30 cellular contexts compared by ENCODE assay signal in the genomic region with DNA sequence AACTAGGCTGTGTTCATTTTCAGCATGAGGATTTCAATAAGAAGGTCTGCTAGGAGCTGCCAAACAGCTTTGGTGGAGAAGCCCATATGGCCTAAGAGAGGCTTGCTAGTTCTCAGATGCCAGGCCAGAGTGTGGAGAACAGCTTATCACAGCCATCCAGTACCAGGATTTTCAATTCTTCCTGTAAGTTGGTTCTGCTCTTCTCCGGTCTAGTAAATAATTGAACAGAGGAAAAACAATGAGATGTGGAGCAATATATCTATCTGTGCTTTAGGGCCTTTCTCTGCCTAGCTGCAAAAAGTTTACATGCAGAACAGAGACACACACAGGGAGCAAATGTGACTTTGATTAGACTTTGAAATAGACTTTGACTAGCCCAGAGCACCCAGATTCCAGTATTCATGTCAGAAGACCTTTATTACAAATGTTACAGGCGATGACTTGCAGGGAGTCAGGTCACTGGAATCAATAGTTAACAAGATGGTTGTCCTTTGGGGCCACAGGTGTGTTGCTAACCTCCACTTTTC. TPM values are rescaled to one million over a fixed set of nuclear protein-coding genes. Genes with fewer than 3 reads are reported as not detected.
DNase-seq lines count a peak whose midpoint lies in the region; ATAC-seq and TF ChIP-seq lines count a peak whose summit lies in the region.
"Had no signal": no experiment of that assay in that cellular context is flagged by ENCODE, and none has a peak within 500 bp of the region (broad histone marks: within the 10 kb centered on the region; RNA-seq: fewer than 3 reads in every experiment).

No MANE protein-coding gene starts in this region.

- DNase-seq in DMS 273 treated with DMSO at 0.1 percent for 48 hours (lab: John Stamatoyannopoulos, UW) (peak; percentile 29), cerebellar cortex (ENCODE audit: low spot score) (peak; percentile 75), hepatocyte (ENCODE audit: low spot score) (no peak), progenitor cell of endocrine pancreas (ENCODE audit: low spot score, unreplicated experiment) (no peak), CD1c-positive myeloid dendritic cell (ENCODE audit: extremely low spot score) (no peak)
- no peak for DNase-seq in activated CD4-positive, alpha-beta T cell treated with anti-CD3 and anti-CD28 coated beads for 48 hours
- DNase-seq in activated CD4-positive, alpha-beta T cell treated with anti-CD3 and anti-CD28 coated beads, Interleukin-2, amount 50 U/mL, for 4 hours, result no peak
- DNase-seq: activated CD4-positive, alpha-beta memory T cell treated with anti-CD3 and anti-CD28 coated beads, Interleukin-2, amount 10 ng/mL, durations not matched to agents 7 days and 5 days; BE2C; foreskin melanocyte; GF-D8; hypothalamus; immature natural killer cell; lower lobe of right lung; NCI-H1092 treated with DMSO at 0.1 percent for 48 hours; NCI-H187 treated with DMSO at 0.1 percent for 48 hours; NCI-H526 treated with DMSO at 0.1 percent for 48 hours; ovary; RPMI8226; sigmoid colon; stimulated activated naive CD4-positive, alpha-beta T cell; testis; uterus had no signal

- no peak overlapping the region for H3K4me2 ChIP-seq in hepatocyte
- H3K4me2 ChIP-seq: A549 had no signal

- H3K27ac Mint-ChIP-seq in progenitor cell of endocrine pancreas, result peak overlapping the region; percentile 7
- H3K27ac Mint-ChIP-seq: activated CD4-positive, alpha-beta memory T cell treated with anti-CD3 and anti-CD28 coated beads, Interleukin-2, amount 10 ng/mL, durations not matched to agents 7 days and 5 days; immature natural killer cell had no signal

- H3K36me3 ChIP-seq in hepatocyte (replicated peaks; ENCODE audit: insufficient read depth, low read depth), result no peaks in the 10 kb centered on the region
- H3K36me3 ChIP-seq: BE2C, ovary, uterus had no signal

- no peak overlapping the region for H3K4me3 ChIP-seq in hepatocyte
- H3K4me3 ChIP-seq: A549, esophagus muscularis mucosa, lower lobe of right lung, ovary, sigmoid colon, testis, uterus had no signal

- H3K36me3 Mint-ChIP-seq in progenitor cell of endocrine pancreas (ENCODE audit: insufficient read depth), result peaks cover 12% of the 10 kb centered on the region

- H3K27me3 Mint-ChIP-seq in progenitor cell of endocrine pancreas, result no peaks in the 10 kb centered on the region
- H3K27me3 Mint-ChIP-seq: activated CD4-positive, alpha-beta memory T cell treated with anti-CD3 and anti-CD28 coated beads, Interleukin-2, amount 10 ng/mL, durations not matched to agents 7 days and 5 days; IgD-negative memory B cell had no signal

- H3K4me3 Mint-ChIP-seq in progenitor cell of endocrine pancreas (ENCODE audit: low read depth), result no peak overlapping the region
- H3K4me3 Mint-ChIP-seq: activated CD4-positive, alpha-beta memory T cell treated with anti-CD3 and anti-CD28 coated beads, Interleukin-2, amount 10 ng/mL, durations not matched to agents 7 days and 5 days; IgD-negative memory B cell; immature natural killer cell; nephron had no signal

- ATAC-seq in GM18505 (IDR thresholded peaks at IDR 0.05; ENCODE audit: unreplicated experiment), result no peak
- ATAC-seq: A549; activated CD4-positive, CD25-positive, alpha-beta regulatory T cell treated with anti-CD3 and anti-CD28 coated beads, Interleukin-2, amount 50 U/mL, for 24 hours; activated naive CD4-positive, alpha-beta T cell treated with anti-CD3 and anti-CD28 coated beads, Interleukin-2, amount 50 U/mL, for 72 hours; lower lobe of right lung had no signal

- H3K9me3 ChIP-seq in hepatocyte (ENCODE audit: low read depth), result no peaks in the 10 kb centered on the region
- H3K9me3 ChIP-seq: A549, BE2C, esophagus muscularis mucosa, lower lobe of right lung, ovary, sigmoid colon, testis, uterus had no signal

- H3K9me2 ChIP-seq in hepatocyte (replicated peaks; ENCODE audit: insufficient read depth), result no peaks in the 10 kb centered on the region

- H3K27ac ChIP-seq in hepatocyte, result peak overlapping the region; percentile 63
- H3K27ac ChIP-seq: A549, esophagus muscularis mucosa, lower lobe of right lung, ovary, sigmoid colon, testis, uterus had no signal

- H3K4me1 ChIP-seq in hepatocyte (ENCODE audit: insufficient read depth), result peaks cover 8% of the 10 kb centered on the region
- H3K4me1 ChIP-seq: A549, lower lobe of right lung, testis, uterus had no signal

- H4K20me1 ChIP-seq in hepatocyte (ENCODE audit: insufficient read depth, poor library complexity, severe bottlenecking), result no peaks in the 10 kb centered on the region

- no peaks in the 10 kb centered on the region for H3K27me3 ChIP-seq in hepatocyte
- H3K27me3 ChIP-seq: BE2C, esophagus muscularis mucosa, ovary, sigmoid colon, testis, uterus had no signal

- H3K9me3 Mint-ChIP-seq in progenitor cell of endocrine pancreas (ENCODE audit: low read depth), result no peaks in the 10 kb centered on the region
- H3K9me3 Mint-ChIP-seq: activated CD4-positive, alpha-beta memory T cell treated with anti-CD3 and anti-CD28 coated beads, Interleukin-2, amount 10 ng/mL, durations not matched to agents 7 days and 5 days; activated naive CD4-positive, alpha-beta T cell treated with anti-CD3 and anti-CD28 coated beads, Interleukin-2, amount 50 U/mL, for 72 hours; IgD-negative memory B cell; immature natural killer cell; nephron had no signal

- no peak overlapping the region for H2AFZ ChIP-seq in hepatocyte

- no peak for TF ChIP-seq POLR2A in GM18505 (IDR thresholded peaks at IDR 0.05; ENCODE audit: borderline replicate concordance, extremely low read depth, insufficient read depth, insufficient read length)

- no peak for TF ChIP-seq CTCF in hepatocyte (IDR thresholded peaks at IDR 0.05; ENCODE audit: poor library complexity)
- TF ChIP-seq CTCF in progenitor cell of endocrine pancreas (IDR thresholded peaks at IDR 0.05; ENCODE audit: unreplicated experiment), result no peak

- peaks cover 7% of the 10 kb centered on the region for H3K4me1 Mint-ChIP-seq in progenitor cell of endocrine pancreas (ENCODE audit: low read depth)
- H3K4me1 Mint-ChIP-seq: activated CD4-positive, alpha-beta memory T cell treated with anti-CD3 and anti-CD28 coated beads, Interleukin-2, amount 10 ng/mL, durations not matched to agents 7 days and 5 days; immature natural killer cell; nephron had no signal

- no peaks in the 10 kb centered on the region for H3K79me2 ChIP-seq in hepatocyte

- WGBS in hepatocyte (ENCODE audit: low lambda C conversion rate, missing lambda C conversion rate), result 61% methylated on average over 2 of the region's 2 CpGs

RNA-seq across cellular contexts. Expression of a gene that starts 19.8 kb away (rescaled TPM):
- total RNA-seq in hepatocyte, result 41.0 and 43.5 TPM in 2 replicates
- 22.7 and 25.3 TPM in 2 replicates for polyA plus RNA-seq in hepatocyte
- total RNA-seq in progenitor cell of endocrine pancreas, result 91.7 and 92.6 TPM in 2 replicates

Comparison
In these comparisons a context has a peak if more than half of its experiments do, and no peak if none do; other contexts are left out.
1. DNase-seq: peak in DMS 273 treated with DMSO at 0.1 percent for 48 hours (single experiment) and cerebellar cortex (single experiment); none in hepatocyte (single experiment), progenitor cell of endocrine pancreas (single experiment), CD1c-positive myeloid dendritic cell (single experiment), activated CD4-positive, alpha-beta T cell treated with anti-CD3 and anti-CD28 coated beads for 48 hours (single experiment) and activated CD4-positive, alpha-beta T cell treated with anti-CD3 and anti-CD28 coated beads, Interleukin-2, amount 50 U/mL, for 4 hours (0 of 2).